1 cellular context compared by ENCODE assay signal in the genomic region with DNA sequence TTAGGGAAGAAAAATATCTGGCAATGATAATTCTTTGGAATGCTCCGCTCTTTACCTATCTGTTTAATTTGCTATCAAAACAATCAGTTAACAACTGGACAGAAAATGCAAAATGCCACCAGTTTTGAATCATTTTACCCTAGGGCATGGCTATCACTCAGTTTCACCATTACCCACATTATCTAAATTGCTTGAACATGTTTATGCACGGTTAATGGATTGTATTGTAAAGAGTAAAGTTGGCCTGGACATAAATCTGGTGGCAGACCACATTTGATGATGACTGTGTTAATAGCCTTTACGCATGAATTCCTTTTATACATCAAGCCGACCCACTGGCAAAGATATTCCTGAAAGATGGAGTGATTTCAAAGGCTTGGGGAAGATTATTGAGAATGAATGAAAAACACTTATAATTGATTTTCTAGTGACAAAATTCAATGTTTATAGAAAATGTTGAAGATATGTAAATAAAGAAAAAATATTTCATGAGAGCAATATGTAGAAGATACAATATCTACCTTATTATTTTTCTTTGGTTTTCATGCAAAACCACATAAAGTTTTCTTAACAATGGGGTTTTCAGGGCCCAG.
TF ChIP-seq lines count a peak whose summit lies in the region.

No MANE protein-coding gene starts in this region.

TF ChIP-seq in HEK293, 187 proteins besides CTCF, POLR2A, EP300 and RAD21 (continued from another document and continues in another):
- TF ChIP-seq PATZ1 (tag by site-specific recombination; IDR thresholded peaks at IDR 0.05): peak; percentile 62; the same call in 1 of the 2 replicates
- peak; percentile 99 for TF ChIP-seq FEZF1 (tag by site-specific recombination; IDR thresholded peaks at IDR 0.05)
- TF ChIP-seq ZNF398 (tag by site-specific recombination; IDR thresholded peaks at IDR 0.05): peak; percentile 16; the same call in 1 of the 2 replicates
- TF ChIP-seq ZNF791 (tag by site-specific recombination; IDR thresholded peaks at IDR 0.05): no peak
- TF ChIP-seq REPIN1 (tag by site-specific recombination; IDR thresholded peaks at IDR 0.05; ENCODE audit: low read depth): no peak
- TF ChIP-seq ZNF37A (tag by site-specific recombination; IDR thresholded peaks at IDR 0.05): no peak
- TF ChIP-seq ZNF280C (tag by site-specific recombination; IDR thresholded peaks at IDR 0.05): no peak
- no peak for TF ChIP-seq ZNF677 (tag by site-specific recombination; IDR thresholded peaks at IDR 0.05)
- peak; percentile 69 for TF ChIP-seq KLF10 (tag by site-specific recombination; IDR thresholded peaks at IDR 0.05)
- TF ChIP-seq ZNF521 (tag by site-specific recombination; IDR thresholded peaks at IDR 0.05): no peak
- no peak for TF ChIP-seq ZNF792 (tag by site-specific recombination; IDR thresholded peaks at IDR 0.05)
- no peak for TF ChIP-seq ZNF175 (tag by site-specific recombination; IDR thresholded peaks at IDR 0.05)
- 0 out of 2 replicates have a peak, but pooled peaks have one; percentile 30 for TF ChIP-seq KLF1 (tag by site-specific recombination; IDR thresholded peaks at IDR 0.05)
- TF ChIP-seq ZNF280D (tag by site-specific recombination; IDR thresholded peaks at IDR 0.05): no peak
- TF ChIP-seq ZNF501 (tag by site-specific recombination; IDR thresholded peaks at IDR 0.05): 0 out of 2 replicates have a peak, but pooled peaks have one; percentile 57
- TF ChIP-seq ZFHX2 (tag by site-specific recombination; conservative IDR thresholded peaks at IDR 0.05): no peak; the same call in 1 of the 2 replicates
- no peak for TF ChIP-seq ZBTB49 (tag by site-specific recombination; IDR thresholded peaks at IDR 0.05; ENCODE audit: low read depth)
- peak; percentile 52; the same call in 1 of the 2 replicates for TF ChIP-seq KLF9 (tag by site-specific recombination; IDR thresholded peaks at IDR 0.05; ENCODE audit: low read depth)
- TF ChIP-seq ZNF473 (tag by site-specific recombination; IDR thresholded peaks at IDR 0.05): no peak
- TF ChIP-seq, protein P1, sequence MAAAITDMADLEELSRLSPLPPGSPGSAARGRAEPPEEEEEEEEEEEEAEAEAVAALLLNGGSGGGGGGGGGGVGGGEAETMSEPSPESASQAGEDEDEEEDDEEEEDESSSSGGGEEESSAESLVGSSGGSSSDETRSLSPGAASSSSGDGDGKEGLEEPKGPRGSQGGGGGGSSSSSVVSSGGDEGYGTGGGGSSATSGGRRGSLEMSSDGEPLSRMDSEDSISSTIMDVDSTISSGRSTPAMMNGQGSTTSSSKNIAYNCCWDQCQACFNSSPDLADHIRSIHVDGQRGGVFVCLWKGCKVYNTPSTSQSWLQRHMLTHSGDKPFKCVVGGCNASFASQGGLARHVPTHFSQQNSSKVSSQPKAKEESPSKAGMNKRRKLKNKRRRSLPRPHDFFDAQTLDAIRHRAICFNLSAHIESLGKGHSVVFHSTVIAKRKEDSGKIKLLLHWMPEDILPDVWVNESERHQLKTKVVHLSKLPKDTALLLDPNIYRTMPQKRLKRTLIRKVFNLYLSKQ (tag by site-specific recombination; IDR thresholded peaks at IDR 0.05; ENCODE audit: borderline replicate concordance): no peak
- TF ChIP-seq, protein P2, sequence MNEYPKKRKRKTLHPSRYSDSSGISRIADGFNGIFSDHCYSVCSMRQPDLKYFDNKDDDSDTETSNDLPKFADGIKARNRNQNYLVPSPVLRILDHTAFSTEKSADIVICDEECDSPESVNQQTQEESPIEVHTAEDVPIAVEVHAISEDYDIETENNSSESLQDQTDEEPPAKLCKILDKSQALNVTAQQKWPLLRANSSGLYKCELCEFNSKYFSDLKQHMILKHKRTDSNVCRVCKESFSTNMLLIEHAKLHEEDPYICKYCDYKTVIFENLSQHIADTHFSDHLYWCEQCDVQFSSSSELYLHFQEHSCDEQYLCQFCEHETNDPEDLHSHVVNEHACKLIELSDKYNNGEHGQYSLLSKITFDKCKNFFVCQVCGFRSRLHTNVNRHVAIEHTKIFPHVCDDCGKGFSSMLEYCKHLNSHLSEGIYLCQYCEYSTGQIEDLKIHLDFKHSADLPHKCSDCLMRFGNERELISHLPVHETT (tag by site-specific recombination; IDR thresholded peaks at IDR 0.05): peak; percentile 76
- no peak for TF ChIP-seq ZSCAN18 (tag by site-specific recombination; IDR thresholded peaks at IDR 0.05)
- TF ChIP-seq ZNF660 (tag by site-specific recombination; IDR thresholded peaks at IDR 0.05): no peak
- peak; percentile 86 for TF ChIP-seq ZNF629 (tag by site-specific recombination; IDR thresholded peaks at IDR 0.05)
- no peak for TF ChIP-seq RBAK (tag by site-specific recombination; IDR thresholded peaks at IDR 0.05)
- TF ChIP-seq ZNF211 (tag by site-specific recombination; IDR thresholded peaks at IDR 0.05; ENCODE audit: low read depth): no peak
- TF ChIP-seq ZNF561 (tag by site-specific recombination; IDR thresholded peaks at IDR 0.05; ENCODE audit: borderline replicate concordance): peak; percentile 53; the same call in 1 of the 2 replicates
- peak; percentile 42; the same call in 1 of the 2 replicates for TF ChIP-seq PRDM10 (tag by site-specific recombination; IDR thresholded peaks at IDR 0.05)
- TF ChIP-seq ZNF146 (tag by site-specific recombination; IDR thresholded peaks at IDR 0.05): peak; percentile 27; the same call in 1 of the 2 replicates
- TF ChIP-seq ZNF580 (tag by site-specific recombination; IDR thresholded peaks at IDR 0.05): peak; percentile 98
- no peak for TF ChIP-seq ZNF221 (tag by site-specific recombination; IDR thresholded peaks at IDR 0.05; ENCODE audit: borderline replicate concordance)
- TF ChIP-seq PRDM1 (tag by site-specific recombination; IDR thresholded peaks at IDR 0.05): no peak
- TF ChIP-seq ZNF701 (tag by site-specific recombination; IDR thresholded peaks at IDR 0.05): no peak
- peak; percentile 99 for TF ChIP-seq OSR2 (tag by site-specific recombination; IDR thresholded peaks at IDR 0.05)
